Comparison of ENCODE assay signal across 3 cellular contexts in genomic region chr11:96713301-96713700, GRCh38.
"Had no signal": no experiment of that assay in that cellular context is flagged by ENCODE, and none has a peak within 500 bp of the region (broad histone marks: within the 10 kb centered on the region; RNA-seq: fewer than 3 reads in every experiment).

No MANE protein-coding gene starts in this region.

- DNase-seq: GDM1, GF-D8 had no signal

- ATAC-seq: GM12878 had no signal

- H3K4me3 ChIP-seq: GM12878 had no signal
